Comparison of ENCODE assay signal across 1 cellular context in the genomic region with DNA sequence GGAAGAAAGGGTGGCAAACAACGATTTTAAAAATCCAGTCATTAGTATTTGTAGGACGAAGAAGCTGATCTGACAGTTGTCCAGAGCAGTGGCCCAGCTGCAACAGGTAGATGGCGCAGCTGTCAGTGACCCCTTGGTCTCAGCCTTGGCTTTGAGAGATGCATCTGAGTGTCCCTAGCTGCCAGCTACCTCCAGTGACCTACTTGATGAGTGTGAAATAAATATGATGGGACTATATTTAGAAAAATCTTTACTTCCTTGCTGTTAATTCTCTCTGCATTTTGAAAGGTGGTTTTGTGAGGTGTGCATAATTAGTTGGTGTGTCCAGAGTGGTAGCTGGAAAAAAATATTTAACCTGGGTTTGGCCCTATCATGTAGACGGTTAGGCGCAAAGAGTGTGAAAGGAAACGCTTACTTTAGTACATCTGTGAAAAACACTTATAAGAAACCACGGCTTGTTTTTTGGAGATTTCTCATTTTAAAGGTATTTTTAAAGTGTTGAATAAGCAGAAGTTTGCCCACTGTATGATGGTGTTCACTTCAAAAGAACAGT.
TF ChIP-seq lines count a peak whose summit lies in the region.

No MANE protein-coding gene starts in this region.

TF ChIP-seq in GM23338, 12 proteins besides CTCF, POLR2A, EP300 and RAD21 (continued from another document):
- TF ChIP-seq, protein P1, sequence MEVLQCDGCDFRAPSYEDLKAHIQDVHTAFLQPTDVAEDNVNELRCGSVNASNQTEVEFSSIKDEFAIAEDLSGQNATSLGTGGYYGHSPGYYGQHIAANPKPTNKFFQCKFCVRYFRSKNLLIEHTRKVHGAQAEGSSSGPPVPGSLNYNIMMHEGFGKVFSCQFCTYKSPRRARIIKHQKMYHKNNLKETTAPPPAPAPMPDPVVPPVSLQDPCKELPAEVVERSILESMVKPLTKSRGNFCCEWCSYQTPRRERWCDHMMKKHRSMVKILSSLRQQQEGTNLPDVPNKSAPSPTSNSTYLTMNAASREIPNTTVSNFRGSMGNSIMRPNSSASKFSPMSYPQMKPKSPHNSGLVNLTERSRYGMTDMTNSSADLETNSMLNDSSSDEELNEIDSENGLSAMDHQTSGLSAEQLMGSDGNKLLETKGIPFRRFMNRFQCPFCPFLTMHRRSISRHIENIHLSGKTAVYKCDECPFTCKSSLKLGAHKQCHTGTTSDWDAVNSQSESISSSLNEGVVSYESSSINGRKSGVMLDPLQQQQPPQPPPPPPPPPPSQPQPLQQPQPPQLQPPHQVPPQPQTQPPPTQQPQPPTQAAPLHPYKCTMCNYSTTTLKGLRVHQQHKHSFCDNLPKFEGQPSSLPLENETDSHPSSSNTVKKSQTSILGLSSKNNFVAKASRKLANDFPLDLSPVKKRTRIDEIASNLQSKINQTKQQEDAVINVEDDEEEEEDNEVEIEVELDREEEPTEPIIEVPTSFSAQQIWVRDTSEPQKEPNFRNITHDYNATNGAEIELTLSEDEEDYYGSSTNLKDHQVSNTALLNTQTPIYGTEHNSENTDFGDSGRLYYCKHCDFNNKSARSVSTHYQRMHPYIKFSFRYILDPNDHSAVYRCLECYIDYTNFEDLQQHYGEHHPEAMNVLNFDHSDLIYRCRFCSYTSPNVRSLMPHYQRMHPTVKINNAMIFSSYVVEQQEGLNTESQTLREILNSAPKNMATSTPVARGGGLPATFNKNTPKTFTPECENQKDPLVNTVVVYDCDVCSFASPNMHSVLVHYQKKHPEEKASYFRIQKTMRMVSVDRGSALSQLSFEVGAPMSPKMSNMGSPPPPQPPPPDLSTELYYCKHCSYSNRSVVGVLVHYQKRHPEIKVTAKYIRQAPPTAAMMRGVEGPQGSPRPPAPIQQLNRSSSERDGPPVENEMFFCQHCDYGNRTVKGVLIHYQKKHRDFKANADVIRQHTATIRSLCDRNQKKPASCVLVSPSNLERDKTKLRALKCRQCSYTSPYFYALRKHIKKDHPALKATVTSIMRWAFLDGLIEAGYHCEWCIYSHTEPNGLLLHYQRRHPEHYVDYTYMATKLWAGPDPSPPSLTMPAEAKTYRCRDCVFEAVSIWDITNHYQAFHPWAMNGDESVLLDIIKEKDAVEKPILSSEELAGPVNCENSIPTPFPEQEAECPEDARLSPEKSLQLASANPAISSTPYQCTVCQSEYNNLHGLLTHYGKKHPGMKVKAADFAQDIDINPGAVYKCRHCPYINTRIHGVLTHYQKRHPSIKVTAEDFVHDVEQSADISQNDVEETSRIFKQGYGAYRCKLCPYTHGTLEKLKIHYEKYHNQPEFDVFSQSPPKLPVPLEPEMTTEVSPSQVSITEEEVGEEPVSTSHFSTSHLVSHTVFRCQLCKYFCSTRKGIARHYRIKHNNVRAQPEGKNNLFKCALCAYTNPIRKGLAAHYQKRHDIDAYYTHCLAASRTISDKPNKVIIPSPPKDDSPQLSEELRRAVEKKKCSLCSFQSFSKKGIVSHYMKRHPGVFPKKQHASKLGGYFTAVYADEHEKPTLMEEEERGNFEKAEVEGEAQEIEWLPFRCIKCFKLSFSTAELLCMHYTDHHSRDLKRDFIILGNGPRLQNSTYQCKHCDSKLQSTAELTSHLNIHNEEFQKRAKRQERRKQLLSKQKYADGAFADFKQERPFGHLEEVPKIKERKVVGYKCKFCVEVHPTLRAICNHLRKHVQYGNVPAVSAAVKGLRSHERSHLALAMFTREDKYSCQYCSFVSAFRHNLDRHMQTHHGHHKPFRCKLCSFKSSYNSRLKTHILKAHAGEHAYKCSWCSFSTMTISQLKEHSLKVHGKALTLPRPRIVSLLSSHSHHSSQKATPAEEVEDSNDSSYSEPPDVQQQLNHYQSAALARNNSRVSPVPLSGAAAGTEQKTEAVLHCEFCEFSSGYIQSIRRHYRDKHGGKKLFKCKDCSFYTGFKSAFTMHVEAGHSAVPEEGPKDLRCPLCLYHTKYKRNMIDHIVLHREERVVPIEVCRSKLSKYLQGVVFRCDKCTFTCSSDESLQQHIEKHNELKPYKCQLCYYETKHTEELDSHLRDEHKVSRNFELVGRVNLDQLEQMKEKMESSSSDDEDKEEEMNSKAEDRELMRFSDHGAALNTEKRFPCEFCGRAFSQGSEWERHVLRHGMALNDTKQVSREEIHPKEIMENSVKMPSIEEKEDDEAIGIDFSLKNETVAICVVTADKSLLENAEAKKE (CRISPR knock-in tag; IDR thresholded peaks at IDR 0.05), result no peak
- TF ChIP-seq STAT1 (IDR thresholded peaks at IDR 0.05; ENCODE audit: unreplicated experiment), result no peak
- no peak for TF ChIP-seq EZH2phosphoT487 (IDR thresholded peaks at IDR 0.05; ENCODE audit: unreplicated experiment)
- no peak for TF ChIP-seq ETS1 (IDR thresholded peaks at IDR 0.05)
- no peak for TF ChIP-seq ZNF114 (CRISPR knock-in tag; IDR thresholded peaks at IDR 0.05)
- TF ChIP-seq, protein P2, sequence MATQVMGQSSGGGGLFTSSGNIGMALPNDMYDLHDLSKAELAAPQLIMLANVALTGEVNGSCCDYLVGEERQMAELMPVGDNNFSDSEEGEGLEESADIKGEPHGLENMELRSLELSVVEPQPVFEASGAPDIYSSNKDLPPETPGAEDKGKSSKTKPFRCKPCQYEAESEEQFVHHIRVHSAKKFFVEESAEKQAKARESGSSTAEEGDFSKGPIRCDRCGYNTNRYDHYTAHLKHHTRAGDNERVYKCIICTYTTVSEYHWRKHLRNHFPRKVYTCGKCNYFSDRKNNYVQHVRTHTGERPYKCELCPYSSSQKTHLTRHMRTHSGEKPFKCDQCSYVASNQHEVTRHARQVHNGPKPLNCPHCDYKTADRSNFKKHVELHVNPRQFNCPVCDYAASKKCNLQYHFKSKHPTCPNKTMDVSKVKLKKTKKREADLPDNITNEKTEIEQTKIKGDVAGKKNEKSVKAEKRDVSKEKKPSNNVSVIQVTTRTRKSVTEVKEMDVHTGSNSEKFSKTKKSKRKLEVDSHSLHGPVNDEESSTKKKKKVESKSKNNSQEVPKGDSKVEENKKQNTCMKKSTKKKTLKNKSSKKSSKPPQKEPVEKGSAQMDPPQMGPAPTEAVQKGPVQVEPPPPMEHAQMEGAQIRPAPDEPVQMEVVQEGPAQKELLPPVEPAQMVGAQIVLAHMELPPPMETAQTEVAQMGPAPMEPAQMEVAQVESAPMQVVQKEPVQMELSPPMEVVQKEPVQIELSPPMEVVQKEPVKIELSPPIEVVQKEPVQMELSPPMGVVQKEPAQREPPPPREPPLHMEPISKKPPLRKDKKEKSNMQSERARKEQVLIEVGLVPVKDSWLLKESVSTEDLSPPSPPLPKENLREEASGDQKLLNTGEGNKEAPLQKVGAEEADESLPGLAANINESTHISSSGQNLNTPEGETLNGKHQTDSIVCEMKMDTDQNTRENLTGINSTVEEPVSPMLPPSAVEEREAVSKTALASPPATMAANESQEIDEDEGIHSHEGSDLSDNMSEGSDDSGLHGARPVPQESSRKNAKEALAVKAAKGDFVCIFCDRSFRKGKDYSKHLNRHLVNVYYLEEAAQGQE (IDR thresholded peaks at IDR 0.05; ENCODE audit: unreplicated experiment), result no peak
- no peak for TF ChIP-seq JUNB (IDR thresholded peaks at IDR 0.05; ENCODE audit: unreplicated experiment)
